Comparison of ENCODE assay signal across 2 cellular contexts in the genomic region with DNA sequence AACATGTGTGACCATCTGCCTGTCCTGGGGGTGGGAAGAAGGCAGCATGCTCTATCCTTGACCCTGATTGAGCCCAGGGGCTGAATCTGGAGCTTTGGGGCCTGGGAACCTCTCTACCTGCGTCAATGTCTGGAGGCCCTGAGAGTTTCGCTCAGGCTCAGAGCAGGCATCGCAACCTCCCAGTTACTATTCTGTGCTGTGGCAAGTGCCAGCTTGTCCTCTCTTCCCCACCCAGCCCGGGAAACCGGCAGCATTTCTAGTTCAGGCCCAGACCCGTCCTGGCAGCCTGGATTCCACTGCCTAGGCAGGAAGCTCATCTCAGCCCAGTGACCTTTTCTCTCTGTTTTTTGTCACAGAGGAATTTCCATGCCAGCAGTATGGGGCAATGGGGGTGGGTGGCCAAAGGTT.
A peak's percentile ranks its signal among the peaks of the same experiment; 100 is the strongest.
TF ChIP-seq lines count a peak whose summit lies in the region.

No MANE protein-coding gene starts in this region.

TF ChIP-seq in GM23338, 12 proteins besides CTCF, POLR2A, EP300 and RAD21 (continues in another document):
- TF ChIP-seq EZH2phosphoT487 (IDR thresholded peaks at IDR 0.05; ENCODE audit: unreplicated experiment): no peak
- TF ChIP-seq, protein P1, sequence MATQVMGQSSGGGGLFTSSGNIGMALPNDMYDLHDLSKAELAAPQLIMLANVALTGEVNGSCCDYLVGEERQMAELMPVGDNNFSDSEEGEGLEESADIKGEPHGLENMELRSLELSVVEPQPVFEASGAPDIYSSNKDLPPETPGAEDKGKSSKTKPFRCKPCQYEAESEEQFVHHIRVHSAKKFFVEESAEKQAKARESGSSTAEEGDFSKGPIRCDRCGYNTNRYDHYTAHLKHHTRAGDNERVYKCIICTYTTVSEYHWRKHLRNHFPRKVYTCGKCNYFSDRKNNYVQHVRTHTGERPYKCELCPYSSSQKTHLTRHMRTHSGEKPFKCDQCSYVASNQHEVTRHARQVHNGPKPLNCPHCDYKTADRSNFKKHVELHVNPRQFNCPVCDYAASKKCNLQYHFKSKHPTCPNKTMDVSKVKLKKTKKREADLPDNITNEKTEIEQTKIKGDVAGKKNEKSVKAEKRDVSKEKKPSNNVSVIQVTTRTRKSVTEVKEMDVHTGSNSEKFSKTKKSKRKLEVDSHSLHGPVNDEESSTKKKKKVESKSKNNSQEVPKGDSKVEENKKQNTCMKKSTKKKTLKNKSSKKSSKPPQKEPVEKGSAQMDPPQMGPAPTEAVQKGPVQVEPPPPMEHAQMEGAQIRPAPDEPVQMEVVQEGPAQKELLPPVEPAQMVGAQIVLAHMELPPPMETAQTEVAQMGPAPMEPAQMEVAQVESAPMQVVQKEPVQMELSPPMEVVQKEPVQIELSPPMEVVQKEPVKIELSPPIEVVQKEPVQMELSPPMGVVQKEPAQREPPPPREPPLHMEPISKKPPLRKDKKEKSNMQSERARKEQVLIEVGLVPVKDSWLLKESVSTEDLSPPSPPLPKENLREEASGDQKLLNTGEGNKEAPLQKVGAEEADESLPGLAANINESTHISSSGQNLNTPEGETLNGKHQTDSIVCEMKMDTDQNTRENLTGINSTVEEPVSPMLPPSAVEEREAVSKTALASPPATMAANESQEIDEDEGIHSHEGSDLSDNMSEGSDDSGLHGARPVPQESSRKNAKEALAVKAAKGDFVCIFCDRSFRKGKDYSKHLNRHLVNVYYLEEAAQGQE (IDR thresholded peaks at IDR 0.05; ENCODE audit: unreplicated experiment): no peak
- TF ChIP-seq ZNF114 (CRISPR knock-in tag; IDR thresholded peaks at IDR 0.05): no peak
- TF ChIP-seq, protein P2, sequence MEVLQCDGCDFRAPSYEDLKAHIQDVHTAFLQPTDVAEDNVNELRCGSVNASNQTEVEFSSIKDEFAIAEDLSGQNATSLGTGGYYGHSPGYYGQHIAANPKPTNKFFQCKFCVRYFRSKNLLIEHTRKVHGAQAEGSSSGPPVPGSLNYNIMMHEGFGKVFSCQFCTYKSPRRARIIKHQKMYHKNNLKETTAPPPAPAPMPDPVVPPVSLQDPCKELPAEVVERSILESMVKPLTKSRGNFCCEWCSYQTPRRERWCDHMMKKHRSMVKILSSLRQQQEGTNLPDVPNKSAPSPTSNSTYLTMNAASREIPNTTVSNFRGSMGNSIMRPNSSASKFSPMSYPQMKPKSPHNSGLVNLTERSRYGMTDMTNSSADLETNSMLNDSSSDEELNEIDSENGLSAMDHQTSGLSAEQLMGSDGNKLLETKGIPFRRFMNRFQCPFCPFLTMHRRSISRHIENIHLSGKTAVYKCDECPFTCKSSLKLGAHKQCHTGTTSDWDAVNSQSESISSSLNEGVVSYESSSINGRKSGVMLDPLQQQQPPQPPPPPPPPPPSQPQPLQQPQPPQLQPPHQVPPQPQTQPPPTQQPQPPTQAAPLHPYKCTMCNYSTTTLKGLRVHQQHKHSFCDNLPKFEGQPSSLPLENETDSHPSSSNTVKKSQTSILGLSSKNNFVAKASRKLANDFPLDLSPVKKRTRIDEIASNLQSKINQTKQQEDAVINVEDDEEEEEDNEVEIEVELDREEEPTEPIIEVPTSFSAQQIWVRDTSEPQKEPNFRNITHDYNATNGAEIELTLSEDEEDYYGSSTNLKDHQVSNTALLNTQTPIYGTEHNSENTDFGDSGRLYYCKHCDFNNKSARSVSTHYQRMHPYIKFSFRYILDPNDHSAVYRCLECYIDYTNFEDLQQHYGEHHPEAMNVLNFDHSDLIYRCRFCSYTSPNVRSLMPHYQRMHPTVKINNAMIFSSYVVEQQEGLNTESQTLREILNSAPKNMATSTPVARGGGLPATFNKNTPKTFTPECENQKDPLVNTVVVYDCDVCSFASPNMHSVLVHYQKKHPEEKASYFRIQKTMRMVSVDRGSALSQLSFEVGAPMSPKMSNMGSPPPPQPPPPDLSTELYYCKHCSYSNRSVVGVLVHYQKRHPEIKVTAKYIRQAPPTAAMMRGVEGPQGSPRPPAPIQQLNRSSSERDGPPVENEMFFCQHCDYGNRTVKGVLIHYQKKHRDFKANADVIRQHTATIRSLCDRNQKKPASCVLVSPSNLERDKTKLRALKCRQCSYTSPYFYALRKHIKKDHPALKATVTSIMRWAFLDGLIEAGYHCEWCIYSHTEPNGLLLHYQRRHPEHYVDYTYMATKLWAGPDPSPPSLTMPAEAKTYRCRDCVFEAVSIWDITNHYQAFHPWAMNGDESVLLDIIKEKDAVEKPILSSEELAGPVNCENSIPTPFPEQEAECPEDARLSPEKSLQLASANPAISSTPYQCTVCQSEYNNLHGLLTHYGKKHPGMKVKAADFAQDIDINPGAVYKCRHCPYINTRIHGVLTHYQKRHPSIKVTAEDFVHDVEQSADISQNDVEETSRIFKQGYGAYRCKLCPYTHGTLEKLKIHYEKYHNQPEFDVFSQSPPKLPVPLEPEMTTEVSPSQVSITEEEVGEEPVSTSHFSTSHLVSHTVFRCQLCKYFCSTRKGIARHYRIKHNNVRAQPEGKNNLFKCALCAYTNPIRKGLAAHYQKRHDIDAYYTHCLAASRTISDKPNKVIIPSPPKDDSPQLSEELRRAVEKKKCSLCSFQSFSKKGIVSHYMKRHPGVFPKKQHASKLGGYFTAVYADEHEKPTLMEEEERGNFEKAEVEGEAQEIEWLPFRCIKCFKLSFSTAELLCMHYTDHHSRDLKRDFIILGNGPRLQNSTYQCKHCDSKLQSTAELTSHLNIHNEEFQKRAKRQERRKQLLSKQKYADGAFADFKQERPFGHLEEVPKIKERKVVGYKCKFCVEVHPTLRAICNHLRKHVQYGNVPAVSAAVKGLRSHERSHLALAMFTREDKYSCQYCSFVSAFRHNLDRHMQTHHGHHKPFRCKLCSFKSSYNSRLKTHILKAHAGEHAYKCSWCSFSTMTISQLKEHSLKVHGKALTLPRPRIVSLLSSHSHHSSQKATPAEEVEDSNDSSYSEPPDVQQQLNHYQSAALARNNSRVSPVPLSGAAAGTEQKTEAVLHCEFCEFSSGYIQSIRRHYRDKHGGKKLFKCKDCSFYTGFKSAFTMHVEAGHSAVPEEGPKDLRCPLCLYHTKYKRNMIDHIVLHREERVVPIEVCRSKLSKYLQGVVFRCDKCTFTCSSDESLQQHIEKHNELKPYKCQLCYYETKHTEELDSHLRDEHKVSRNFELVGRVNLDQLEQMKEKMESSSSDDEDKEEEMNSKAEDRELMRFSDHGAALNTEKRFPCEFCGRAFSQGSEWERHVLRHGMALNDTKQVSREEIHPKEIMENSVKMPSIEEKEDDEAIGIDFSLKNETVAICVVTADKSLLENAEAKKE (CRISPR knock-in tag; IDR thresholded peaks at IDR 0.05): no peak
- TF ChIP-seq NANOG (IDR thresholded peaks at IDR 0.05; ENCODE audit: borderline replicate concordance): no peak
- no peak for TF ChIP-seq POLR2AphosphoS5 (IDR thresholded peaks at IDR 0.05; ENCODE audit: low read depth)
- no peak for TF ChIP-seq STAT1 (IDR thresholded peaks at IDR 0.05; ENCODE audit: unreplicated experiment)
- TF ChIP-seq, protein P3, sequence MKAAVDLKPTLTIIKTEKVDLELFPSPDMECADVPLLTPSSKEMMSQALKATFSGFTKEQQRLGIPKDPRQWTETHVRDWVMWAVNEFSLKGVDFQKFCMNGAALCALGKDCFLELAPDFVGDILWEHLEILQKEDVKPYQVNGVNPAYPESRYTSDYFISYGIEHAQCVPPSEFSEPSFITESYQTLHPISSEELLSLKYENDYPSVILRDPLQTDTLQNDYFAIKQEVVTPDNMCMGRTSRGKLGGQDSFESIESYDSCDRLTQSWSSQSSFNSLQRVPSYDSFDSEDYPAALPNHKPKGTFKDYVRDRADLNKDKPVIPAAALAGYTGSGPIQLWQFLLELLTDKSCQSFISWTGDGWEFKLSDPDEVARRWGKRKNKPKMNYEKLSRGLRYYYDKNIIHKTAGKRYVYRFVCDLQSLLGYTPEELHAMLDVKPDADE (IDR thresholded peaks at IDR 0.05): no peak
- TF ChIP-seq JUNB (IDR thresholded peaks at IDR 0.05; ENCODE audit: unreplicated experiment): no peak
- no peak for TF ChIP-seq ZNF331 (CRISPR knock-in tag; IDR thresholded peaks at IDR 0.05; ENCODE audit: low read depth)

TF ChIP-seq in GM12878, 131 proteins besides CTCF, POLR2A, EP300 and RAD21:
- TF ChIP-seq NR2C1 (IDR thresholded peaks at IDR 0.05): no peak
- TF ChIP-seq, protein P4, sequence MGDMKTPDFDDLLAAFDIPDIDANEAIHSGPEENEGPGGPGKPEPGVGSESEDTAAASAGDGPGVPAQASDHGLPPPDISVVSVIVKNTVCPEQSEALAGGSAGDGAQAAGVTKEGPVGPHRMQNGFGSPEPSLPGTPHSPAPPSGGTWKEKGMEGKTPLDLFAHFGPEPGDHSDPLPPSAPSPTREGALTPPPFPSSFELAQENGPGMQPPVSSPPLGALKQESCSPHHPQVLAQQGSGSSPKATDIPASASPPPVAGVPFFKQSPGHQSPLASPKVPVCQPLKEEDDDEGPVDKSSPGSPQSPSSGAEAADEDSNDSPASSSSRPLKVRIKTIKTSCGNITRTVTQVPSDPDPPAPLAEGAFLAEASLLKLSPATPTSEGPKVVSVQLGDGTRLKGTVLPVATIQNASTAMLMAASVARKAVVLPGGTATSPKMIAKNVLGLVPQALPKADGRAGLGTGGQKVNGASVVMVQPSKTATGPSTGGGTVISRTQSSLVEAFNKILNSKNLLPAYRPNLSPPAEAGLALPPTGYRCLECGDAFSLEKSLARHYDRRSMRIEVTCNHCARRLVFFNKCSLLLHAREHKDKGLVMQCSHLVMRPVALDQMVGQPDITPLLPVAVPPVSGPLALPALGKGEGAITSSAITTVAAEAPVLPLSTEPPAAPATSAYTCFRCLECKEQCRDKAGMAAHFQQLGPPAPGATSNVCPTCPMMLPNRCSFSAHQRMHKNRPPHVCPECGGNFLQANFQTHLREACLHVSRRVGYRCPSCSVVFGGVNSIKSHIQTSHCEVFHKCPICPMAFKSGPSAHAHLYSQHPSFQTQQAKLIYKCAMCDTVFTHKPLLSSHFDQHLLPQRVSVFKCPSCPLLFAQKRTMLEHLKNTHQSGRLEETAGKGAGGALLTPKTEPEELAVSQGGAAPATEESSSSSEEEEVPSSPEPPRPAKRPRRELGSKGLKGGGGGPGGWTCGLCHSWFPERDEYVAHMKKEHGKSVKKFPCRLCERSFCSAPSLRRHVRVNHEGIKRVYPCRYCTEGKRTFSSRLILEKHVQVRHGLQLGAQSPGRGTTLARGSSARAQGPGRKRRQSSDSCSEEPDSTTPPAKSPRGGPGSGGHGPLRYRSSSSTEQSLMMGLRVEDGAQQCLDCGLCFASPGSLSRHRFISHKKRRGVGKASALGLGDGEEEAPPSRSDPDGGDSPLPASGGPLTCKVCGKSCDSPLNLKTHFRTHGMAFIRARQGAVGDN (IDR thresholded peaks at IDR 0.05): 0 out of 2 replicates have a peak, but pooled peaks have one; percentile 41
- no peak for TF ChIP-seq JUND (IDR thresholded peaks at IDR 0.05; ENCODE audit: low read depth, low read length)
